ENCODE assay signal across 8 cellular contexts in genomic region chr3:192864943-192865342, GRCh38. TPM values are rescaled to one million over a fixed set of nuclear protein-coding genes. Genes with fewer than 3 reads are reported as not detected.
DNase-seq lines count a peak whose midpoint lies in the region; ATAC-seq and TF ChIP-seq lines count a peak whose summit lies in the region.

No MANE protein-coding gene starts in this region.

- peaks cover 18% of the 10 kb centered on the region for H3K36me3 Mint-ChIP-seq in activated CD4-positive, alpha-beta T cell treated with anti-CD3 and anti-CD28 coated beads, Interleukin-2, amount 10 ng/mL, durations not matched to agents 24 days and 14 days (ENCODE audit: low read depth)
- H3K36me3 Mint-ChIP-seq in activated CD4-positive, alpha-beta T cell treated with anti-CD3 and anti-CD28 coated beads for 36 hours (ENCODE audit: low read depth), result no peaks in the 10 kb centered on the region
- peaks cover 27% of the 10 kb centered on the region for H3K36me3 Mint-ChIP-seq in activated T-helper 1 cell treated with anti-CD3 and anti-CD28 coated beads, Interleukin-12 subunit alpha, Interleukin-12 subunit beta, Interleukin-2, Interleukin-4 antibody, amounts not matched to agents 30 ng/mL and 10 ng/mL and 1 ng/mL, durations not matched to agents 14 hours and 24 hours and 36 hours (ENCODE audit: low read depth)
- H3K36me3 Mint-ChIP-seq in type B pancreatic cell, result peaks cover 10% of the 10 kb centered on the region

- peaks cover 3% of the 10 kb centered on the region for H3K9me3 Mint-ChIP-seq in activated CD4-positive, alpha-beta T cell treated with anti-CD3 and anti-CD28 coated beads, Interleukin-2, amount 10 ng/mL, durations not matched to agents 24 days and 14 days
- H3K9me3 Mint-ChIP-seq in activated CD4-positive, alpha-beta T cell treated with anti-CD3 and anti-CD28 coated beads for 36 hours (ENCODE audit: low read depth), result no peaks in the 10 kb centered on the region
- no peaks in the 10 kb centered on the region for H3K9me3 Mint-ChIP-seq in activated T-helper 1 cell treated with anti-CD3 and anti-CD28 coated beads, Interleukin-12 subunit alpha, Interleukin-12 subunit beta, Interleukin-2, Interleukin-4 antibody, amounts not matched to agents 30 ng/mL and 10 ng/mL and 1 ng/mL, durations not matched to agents 14 hours and 24 hours and 36 hours
- peaks cover 10% of the 10 kb centered on the region for H3K9me3 Mint-ChIP-seq in type B pancreatic cell
- peaks cover 0 to 6% of the 10 kb centered on the region in 2 donors for H3K9me3 Mint-ChIP-seq in stimulated activated naive CD8-positive, alpha-beta T cell treated with anti-CD3 and anti-CD28 coated beads, Interleukin-15, amount 100 ng/mL, for 72 hours

- POLR2A ChIA-PET in activated CD4-positive, alpha-beta T cell treated with anti-CD3 and anti-CD28 coated beads for 36 hours (lab: Charles Lee), result no interaction called here

- peaks cover 1% of the 10 kb centered on the region for H3K27me3 Mint-ChIP-seq in activated CD4-positive, alpha-beta T cell treated with anti-CD3 and anti-CD28 coated beads, Interleukin-2, amount 10 ng/mL, durations not matched to agents 24 days and 14 days
- H3K27me3 Mint-ChIP-seq in activated CD4-positive, alpha-beta T cell treated with anti-CD3 and anti-CD28 coated beads for 36 hours, result peaks cover 3% of the 10 kb centered on the region
- no peaks in the 10 kb centered on the region for H3K27me3 Mint-ChIP-seq in activated T-helper 1 cell treated with anti-CD3 and anti-CD28 coated beads, Interleukin-12 subunit alpha, Interleukin-12 subunit beta, Interleukin-2, Interleukin-4 antibody, amounts not matched to agents 30 ng/mL and 10 ng/mL and 1 ng/mL, durations not matched to agents 14 hours and 24 hours and 36 hours (ENCODE audit: insufficient read depth)
- H3K27me3 Mint-ChIP-seq in type B pancreatic cell, result no peaks in the 10 kb centered on the region
- H3K27me3 Mint-ChIP-seq in stimulated activated naive CD8-positive, alpha-beta T cell treated with anti-CD3 and anti-CD28 coated beads, Interleukin-15, amount 100 ng/mL, for 72 hours, result peaks cover 13% of the 10 kb centered on the region

- TF ChIP-seq CTCF in type B pancreatic cell (conservative IDR thresholded peaks at IDR 0.05), result no peak

- H3K4me3 Mint-ChIP-seq in activated CD4-positive, alpha-beta T cell treated with anti-CD3 and anti-CD28 coated beads, Interleukin-2, amount 10 ng/mL, durations not matched to agents 24 days and 14 days, result peak overlapping the region; percentile 19
- H3K4me3 Mint-ChIP-seq in activated CD4-positive, alpha-beta T cell treated with anti-CD3 and anti-CD28 coated beads for 36 hours, result no peak overlapping the region
- no peak overlapping the region for H3K4me3 Mint-ChIP-seq in activated T-helper 1 cell treated with anti-CD3 and anti-CD28 coated beads, Interleukin-12 subunit alpha, Interleukin-12 subunit beta, Interleukin-2, Interleukin-4 antibody, amounts not matched to agents 30 ng/mL and 10 ng/mL and 1 ng/mL, durations not matched to agents 14 hours and 24 hours and 36 hours
- H3K4me3 Mint-ChIP-seq in type B pancreatic cell, result no peak overlapping the region
- H3K4me3 Mint-ChIP-seq in stimulated activated naive CD8-positive, alpha-beta T cell treated with anti-CD3 and anti-CD28 coated beads, Interleukin-15, amount 100 ng/mL, for 72 hours, result no peak overlapping the region

- intact Hi-C loops in activated CD4-positive, alpha-beta T cell treated with anti-CD3 and anti-CD28 coated beads, Interleukin-2, amount 10 ng/mL, durations not matched to agents 24 days and 14 days (cut with micrococcal nuclease), result no loop called here
- intact Hi-C loops in activated CD4-positive, alpha-beta T cell treated with anti-CD3 and anti-CD28 coated beads for 36 hours (cut with DNase I, micrococcal nuclease), result no loop called here
- intact Hi-C loops in activated T-helper 1 cell treated with anti-CD3 and anti-CD28 coated beads, Interleukin-12 subunit alpha, Interleukin-12 subunit beta, Interleukin-2, Interleukin-4 antibody, amounts not matched to agents 30 ng/mL and 10 ng/mL and 1 ng/mL, durations not matched to agents 14 hours and 24 hours and 36 hours (cut with micrococcal nuclease), result loop anchor here (1.0 kb wide), 1 partner anchor 10 kb away; no protein-coding TSS in a partner anchor

- CTCF ChIA-PET in activated CD4-positive, alpha-beta T cell treated with anti-CD3 and anti-CD28 coated beads for 36 hours (lab: Charles Lee), result no interaction called here

- ATAC-seq in activated CD4-positive, alpha-beta T cell treated with anti-CD3 and anti-CD28 coated beads for 36 hours, result no peak
- ATAC-seq in HG02885 (IDR thresholded peaks at IDR 0.05; ENCODE audit: poor library complexity, unreplicated experiment), result peak; percentile 74
- ATAC-seq in stimulated activated naive CD8-positive, alpha-beta T cell treated with anti-CD3 and anti-CD28 coated beads, Interleukin-15, amount 100 ng/mL, for 72 hours, result no peak

- DNase-seq in activated CD4-positive, alpha-beta T cell treated with anti-CD3 and anti-CD28 coated beads, Interleukin-2, amount 10 ng/mL, durations not matched to agents 24 days and 14 days, result no peak
- DNase-seq in activated CD4-positive, alpha-beta T cell treated with anti-CD3 and anti-CD28 coated beads for 36 hours, result no peak
- no peak for DNase-seq in activated T-helper 1 cell treated with anti-CD3 and anti-CD28 coated beads, Interleukin-12 subunit alpha, Interleukin-12 subunit beta, Interleukin-2, Interleukin-4 antibody, amounts not matched to agents 30 ng/mL and 10 ng/mL and 1 ng/mL, durations not matched to agents 14 hours and 24 hours and 36 hours (ENCODE audit: low spot score)
- no peak for DNase-seq in type B pancreatic cell (ENCODE audit: extremely low spot score, unreplicated experiment)
- DNase-seq in stimulated activated naive CD8-positive, alpha-beta T cell treated with anti-CD3 and anti-CD28 coated beads, Interleukin-15, amount 100 ng/mL, for 72 hours, result no peak
- DNase-seq in central memory CD4-positive, alpha-beta T cell, result no peak
- no peak for DNase-seq in OCI-M2 (lab: John Stamatoyannopoulos, UW; ENCODE audit: unreplicated experiment)

- no peak overlapping the region for H3K27ac Mint-ChIP-seq in activated CD4-positive, alpha-beta T cell treated with anti-CD3 and anti-CD28 coated beads, Interleukin-2, amount 10 ng/mL, durations not matched to agents 24 days and 14 days
- no peak overlapping the region for H3K27ac Mint-ChIP-seq in activated CD4-positive, alpha-beta T cell treated with anti-CD3 and anti-CD28 coated beads for 36 hours
- peak overlapping the region; percentile 49 for H3K27ac Mint-ChIP-seq in activated T-helper 1 cell treated with anti-CD3 and anti-CD28 coated beads, Interleukin-12 subunit alpha, Interleukin-12 subunit beta, Interleukin-2, Interleukin-4 antibody, amounts not matched to agents 30 ng/mL and 10 ng/mL and 1 ng/mL, durations not matched to agents 14 hours and 24 hours and 36 hours
- H3K27ac Mint-ChIP-seq in type B pancreatic cell, result peak overlapping the region; percentile 34
- no peak overlapping the region for H3K27ac Mint-ChIP-seq in stimulated activated naive CD8-positive, alpha-beta T cell treated with anti-CD3 and anti-CD28 coated beads, Interleukin-15, amount 100 ng/mL, for 72 hours

- H3K4me1 Mint-ChIP-seq in activated CD4-positive, alpha-beta T cell treated with anti-CD3 and anti-CD28 coated beads, Interleukin-2, amount 10 ng/mL, durations not matched to agents 24 days and 14 days, result peaks cover 46% of the 10 kb centered on the region
- H3K4me1 Mint-ChIP-seq in activated CD4-positive, alpha-beta T cell treated with anti-CD3 and anti-CD28 coated beads for 36 hours, result peaks cover 4% of the 10 kb centered on the region
- peaks cover 64% of the 10 kb centered on the region for H3K4me1 Mint-ChIP-seq in activated T-helper 1 cell treated with anti-CD3 and anti-CD28 coated beads, Interleukin-12 subunit alpha, Interleukin-12 subunit beta, Interleukin-2, Interleukin-4 antibody, amounts not matched to agents 30 ng/mL and 10 ng/mL and 1 ng/mL, durations not matched to agents 14 hours and 24 hours and 36 hours (ENCODE audit: low read depth)
- H3K4me1 Mint-ChIP-seq in type B pancreatic cell (ENCODE audit: unreplicated experiment), result peaks cover 22% of the 10 kb centered on the region
- H3K4me1 Mint-ChIP-seq in stimulated activated naive CD8-positive, alpha-beta T cell treated with anti-CD3 and anti-CD28 coated beads, Interleukin-15, amount 100 ng/mL, for 72 hours, result peaks cover 14% of the 10 kb centered on the region

RNA-seq across cellular contexts. Expression of gene MB21D2, which starts 52.7 kb away (rescaled TPM):
- total RNA-seq in activated CD4-positive, alpha-beta T cell treated with anti-CD3 and anti-CD28 coated beads, Interleukin-2, amount 10 ng/mL, durations not matched to agents 24 days and 14 days, result 8.6 and 9.4 TPM in 2 replicates
- total RNA-seq in activated CD4-positive, alpha-beta T cell treated with anti-CD3 and anti-CD28 coated beads for 36 hours, result 1 to 10 TPM; 2.2 to 2.5 TPM
- 17.0 and 18.0 TPM in 2 replicates for total RNA-seq in activated T-helper 1 cell treated with anti-CD3 and anti-CD28 coated beads, Interleukin-12 subunit alpha, Interleukin-12 subunit beta, Interleukin-2, Interleukin-4 antibody, amounts not matched to agents 30 ng/mL and 10 ng/mL and 1 ng/mL, durations not matched to agents 14 hours and 24 hours and 36 hours
- total RNA-seq in type B pancreatic cell (ENCODE audit: low replicate concordance), result 14.1 and 23.1 TPM in 2 replicates

Comparison
In these comparisons a context has a peak if more than half of its experiments do, and no peak if none do; other contexts are left out.
1. H3K27ac Mint-ChIP-seq: peak in activated T-helper 1 cell treated with anti-CD3 and anti-CD28 coated beads, Interleukin-12 subunit alpha, Interleukin-12 subunit beta, Interleukin-2, Interleukin-4 antibody, amounts not matched to agents 30 ng/mL and 10 ng/mL and 1 ng/mL, durations not matched to agents 14 hours and 24 hours and 36 hours (single experiment) and type B pancreatic cell (single experiment); none in activated CD4-positive, alpha-beta T cell treated with anti-CD3 and anti-CD28 coated beads, Interleukin-2, amount 10 ng/mL, durations not matched to agents 24 days and 14 days (single experiment), activated CD4-positive, alpha-beta T cell treated with anti-CD3 and anti-CD28 coated beads for 36 hours (single experiment) and stimulated activated naive CD8-positive, alpha-beta T cell treated with anti-CD3 and anti-CD28 coated beads, Interleukin-15, amount 100 ng/mL, for 72 hours (0 of 2).